Comparison of ENCODE assay signal across 17 cellular contexts in genomic region chr7:158662610-158663427, GRCh38. TPM values are rescaled to one million over a fixed set of nuclear protein-coding genes. Genes with fewer than 3 reads are reported as not detected.
DNase-seq lines count a peak whose midpoint lies in the region; ATAC-seq and TF ChIP-seq lines count a peak whose summit lies in the region.
"Had no signal": no experiment of that assay in that cellular context is flagged by ENCODE, and none has a peak within 500 bp of the region (broad histone marks: within the 10 kb centered on the region; RNA-seq: fewer than 3 reads in every experiment).

No MANE protein-coding gene starts in this region.

- peak; percentile 28 to 30 for ATAC-seq in activated CD4-positive, CD25-positive, alpha-beta regulatory T cell treated with anti-CD3 and anti-CD28 coated beads, Interleukin-2, amount 50 U/mL, for 24 hours
- ATAC-seq in activated naive CD8-positive, alpha-beta T cell treated with anti-CD3 and anti-CD28 coated beads, Interleukin-2, amount 50 U/mL, for 24 hours: peak; percentile 33
- ATAC-seq in natural killer cell (peak; percentile 78 to 91 (median 81)), HG03025 (IDR thresholded peaks at IDR 0.05; ENCODE audit: low FRiP score, unreplicated experiment) (no peak)
- ATAC-seq: left lobe of liver had no signal

- no peaks in the 10 kb centered on the region for H4K20me1 ChIP-seq in KMS-11 (ENCODE audit: insufficient read depth)

- peaks cover 8% of the 10 kb centered on the region; the same call in 1 of the 2 replicates for H3K36me3 ChIP-seq in KMS-11 (ENCODE audit: insufficient read depth)

- peaks cover 91% of the 10 kb centered on the region for H3K4me1 ChIP-seq in KMS-11 (ENCODE audit: low read depth, poor library complexity, severe bottlenecking)

- intact Hi-C loops in natural killer cell (cut with micrococcal nuclease): no loop called here

- H3K4me2 ChIP-seq in KMS-11: peak overlapping the region; percentile 93

- DNase-seq in activated CD4-positive, CD25-positive, alpha-beta regulatory T cell (lab: John Stamatoyannopoulos, UW): no peak
- no peak for DNase-seq in activated naive CD8-positive, alpha-beta T cell treated with anti-CD3 and anti-CD28 coated beads, Interleukin-2, amount 50 U/mL, for 24 hours
- DNase-seq in natural killer cell (no peak), globus pallidus (ENCODE audit: low spot score) (no peak), GOT3 (lab: John Stamatoyannopoulos, UW) (no peak)
- DNase-seq: activated CD4-positive, alpha-beta T cell treated with anti-CD3 and anti-CD28 coated beads, Interleukin-2, amount 50 U/mL, for 48 hours; erythroblast; hippocampal formation; NCI-H1417; NCI-H446; OCI-M1 had no signal

- no peak overlapping the region for H3K27ac Mint-ChIP-seq in activated naive CD8-positive, alpha-beta T cell treated with anti-CD3 and anti-CD28 coated beads, Interleukin-2, amount 50 U/mL, for 24 hours
- H3K27ac Mint-ChIP-seq in natural killer cell: peak overlapping the region; percentile 24 to 84
- H3K27ac Mint-ChIP-seq: IgD-negative memory B cell, nephron had no signal

- H2AFZ ChIP-seq in KMS-11 (ENCODE audit: low read depth): peak overlapping the region; percentile 36; the same call in 1 of the 2 replicates

- peaks cover 50% of the 10 kb centered on the region for H3K36me3 Mint-ChIP-seq in activated naive CD8-positive, alpha-beta T cell treated with anti-CD3 and anti-CD28 coated beads, Interleukin-2, amount 50 U/mL, for 24 hours (ENCODE audit: low read depth)
- no peaks in the 10 kb centered on the region for H3K36me3 Mint-ChIP-seq in natural killer cell

- H3K27ac ChIP-seq in KMS-11: peak overlapping the region; percentile 75

- H3K4me1 Mint-ChIP-seq in activated naive CD8-positive, alpha-beta T cell treated with anti-CD3 and anti-CD28 coated beads, Interleukin-2, amount 50 U/mL, for 24 hours: no peaks in the 10 kb centered on the region
- H3K4me1 Mint-ChIP-seq in natural killer cell: peaks cover 7 to 12% of the 10 kb centered on the region in 2 donors
- H3K4me1 Mint-ChIP-seq: nephron had no signal

- no peak overlapping the region for H3K4me3 ChIP-seq in KMS-11 (IDR thresholded peaks at IDR 0.05; ENCODE audit: insufficient read depth, low read depth, low read length)

- H3K79me2 ChIP-seq in KMS-11 (ENCODE audit: insufficient read depth, low read depth): peaks cover 37% of the 10 kb centered on the region

- no peaks in the 10 kb centered on the region for H3K9me3 Mint-ChIP-seq in activated naive CD8-positive, alpha-beta T cell treated with anti-CD3 and anti-CD28 coated beads, Interleukin-2, amount 50 U/mL, for 24 hours
- no peaks in the 10 kb centered on the region for H3K9me3 Mint-ChIP-seq in natural killer cell
- H3K9me3 Mint-ChIP-seq: IgD-negative memory B cell, nephron had no signal

- TF ChIP-seq CTCF in KMS-11 (conservative IDR thresholded peaks at IDR 0.05; ENCODE audit: low read depth, low read length) (no peak; the same call in 1 of the 2 replicates), natural killer cell (IDR thresholded peaks at IDR 0.05) (no peak)

- no peak overlapping the region for H3K4me3 Mint-ChIP-seq in activated naive CD8-positive, alpha-beta T cell treated with anti-CD3 and anti-CD28 coated beads, Interleukin-2, amount 50 U/mL, for 24 hours
- H3K4me3 Mint-ChIP-seq in natural killer cell: peak overlapping the region; percentile 40
- H3K4me3 Mint-ChIP-seq: nephron had no signal

- peak overlapping the region; percentile 37; the same call in 1 of the 2 replicates for H3K9ac ChIP-seq in KMS-11

- H3K27me3 ChIP-seq in KMS-11 (ENCODE audit: insufficient read depth, low read depth): no peaks in the 10 kb centered on the region

- no peaks in the 10 kb centered on the region for H3K27me3 Mint-ChIP-seq in activated naive CD8-positive, alpha-beta T cell treated with anti-CD3 and anti-CD28 coated beads, Interleukin-2, amount 50 U/mL, for 24 hours
- no peaks in the 10 kb centered on the region for H3K27me3 Mint-ChIP-seq in natural killer cell (ENCODE audit: low read depth in 2 of 2)
- H3K27me3 Mint-ChIP-seq: IgD-negative memory B cell had no signal

RNA-seq across cellular contexts. Expression of gene NCAPG2, which starts 41.8 kb away (rescaled TPM):
- 10 to 100 TPM in 2 of 3 donors, 1 to 10 TPM in 1; 8.8 to 14.8 (median 14.1) TPM for total RNA-seq in natural killer cell
